Comparison of ENCODE assay signal across 22 cellular contexts in genomic region chr18:52156166-52156565, GRCh38.
DNase-seq lines count a peak whose midpoint lies in the region; ATAC-seq, FAIRE-seq and TF ChIP-seq lines count a peak whose summit lies in the region.
"Had no signal": no experiment of that assay in that cellular context is flagged by ENCODE, and none has a peak within 500 bp of the region (broad histone marks: within the 10 kb centered on the region; RNA-seq: fewer than 3 reads in every experiment).

No MANE protein-coding gene starts in this region.

- no peaks in the 10 kb centered on the region for H3K9me1 ChIP-seq in keratinocyte (ENCODE audit: control insufficient read depth, extremely low read depth, insufficient read depth, low read length)

- TF ChIP-seq POLR2A in breast epithelium (IDR thresholded peaks at IDR 0.05), result no peak

- H3K27me3 ChIP-seq in mammary epithelial cell (ENCODE audit: insufficient read depth, low read length), result no peaks in the 10 kb centered on the region
- no peaks in the 10 kb centered on the region for H3K27me3 ChIP-seq in breast epithelium
- no peaks in the 10 kb centered on the region for H3K27me3 ChIP-seq in RWPE2 (ENCODE audit: insufficient read depth, poor library complexity, severe bottlenecking)
- no peaks in the 10 kb centered on the region for H3K27me3 ChIP-seq in keratinocyte (ENCODE audit: control insufficient read depth, extremely low read depth, insufficient read depth, low read length)
- H3K27me3 ChIP-seq: BLaER1 had no signal

- ATAC-seq in RWPE2 (ENCODE audit: low read depth) (peak; percentile 35; the same call in 2 of the 3 replicates), HG02938 (IDR thresholded peaks at IDR 0.05; ENCODE audit: unreplicated experiment) (no peak)
- ATAC-seq: CD8-positive, alpha-beta T cell; GM23338; HCT116 had no signal

- intact Hi-C loops in mammary epithelial cell (cut with micrococcal nuclease) (no loop called here), breast epithelium (cut with DNase I; ENCODE audit: low total_unique reads) (no loop called here)

- DNase-seq in mammary epithelial cell, result no peak
- DNase-seq in breast epithelium (ENCODE audit: low spot score in 2 of 2), result no peak
- no peak for DNase-seq in RWPE2 (ENCODE audit: low spot score)
- DNase-seq in keratinocyte (ENCODE audit: low read depth, low spot score), result no peak
- no peak for DNase-seq in HPDE6-E6E7 (ENCODE audit: extremely low spot score)
- no peak for DNase-seq in activated CD4-positive, alpha-beta T cell treated with anti-CD3 and anti-CD28 coated beads for 4 hours
- DNase-seq in anterior cingulate cortex (lab: John Stamatoyannopoulos, UW), result no peak
- DNase-seq: Caco-2; CD4-positive, CD25-positive, alpha-beta regulatory T cell; CD8-positive, alpha-beta T cell; DMS153; DND-41; H9 had no signal

- H3K4me3 ChIP-seq in mammary epithelial cell (replicated peaks in 1 of 3; ENCODE audit: insufficient read depth in 1 of 3, low read depth in 2 of 3, low read length in 3 of 3) (no peak overlapping the region), breast epithelium (no peak overlapping the region), RWPE2 (ENCODE audit: severe bottlenecking) (no peak overlapping the region), keratinocyte (ENCODE audit: control insufficient read depth in 2 of 3, extremely low read depth in 1 of 3, insufficient read depth in 2 of 3, low read depth in 1 of 3, low read length in 3 of 3) (no peak overlapping the region)
- H3K4me3 ChIP-seq: BLaER1, GM23338 had no signal

- no peak for FAIRE-seq in keratinocyte (lab: Jason Lieb, UNC)
- FAIRE-seq: A204.1, G401.6, GM12892 had no signal

- H3K36me3 ChIP-seq in mammary epithelial cell (ENCODE audit: insufficient read depth, low read length) (no peaks in the 10 kb centered on the region), breast epithelium (no peaks in the 10 kb centered on the region), RWPE2 (ENCODE audit: low read depth) (no peaks in the 10 kb centered on the region), keratinocyte (ENCODE audit: control insufficient read depth in 2 of 2, extremely low read depth in 1 of 2, insufficient read depth in 2 of 2, low read length in 2 of 2) (no peaks in the 10 kb centered on the region)
- H3K36me3 ChIP-seq: BLaER1 had no signal

- H3K4me2 ChIP-seq in mammary epithelial cell (ENCODE audit: insufficient read depth, low read depth, low read length) (peak overlapping the region; percentile 22), keratinocyte (ENCODE audit: control insufficient read depth, extremely low read depth, insufficient read depth, low read depth, low read length) (no peak overlapping the region)
- H3K4me2 ChIP-seq: BLaER1, GM23338 had no signal

- dilution Hi-C loops in mammary epithelial cell (cut with HindIII; ENCODE audit: low sequenced_read_pairs) (no loop called here), keratinocyte (cut with MboI; ENCODE audit: extremely low pct_ligation_motif_present, low sequenced_read_pairs) (no loop called here)

- in situ Hi-C loops in mammary epithelial cell (cut with MboI; ENCODE audit: low sequenced_read_pairs in 2 of 2), result no loop called here

- H3K79me2 ChIP-seq in mammary epithelial cell (ENCODE audit: insufficient read depth, low read length) (no peaks in the 10 kb centered on the region), keratinocyte (ENCODE audit: control insufficient read depth, insufficient read depth, low read length) (no peaks in the 10 kb centered on the region)

- peaks cover 19% of the 10 kb centered on the region for H3K4me1 ChIP-seq in mammary epithelial cell (ENCODE audit: insufficient read depth, low read length)
- no peaks in the 10 kb centered on the region for H3K4me1 ChIP-seq in breast epithelium
- peaks cover 21% of the 10 kb centered on the region for H3K4me1 ChIP-seq in RWPE2 (ENCODE audit: insufficient read depth, poor library complexity, severe bottlenecking)
- peaks cover 12% of the 10 kb centered on the region for H3K4me1 ChIP-seq in keratinocyte (ENCODE audit: control insufficient read depth, extremely low read depth, insufficient read depth, low read length)

- H4K20me1 ChIP-seq in mammary epithelial cell (ENCODE audit: insufficient read depth, low read length) (no peaks in the 10 kb centered on the region), keratinocyte (ENCODE audit: control insufficient read depth, extremely low read depth, insufficient read depth, low read length) (no peaks in the 10 kb centered on the region)
- H4K20me1 ChIP-seq: BLaER1 had no signal

- no TSS peak for BruUV-seq in mammary epithelial cell (replicated peaks; lab: Mats Ljungman, UMichigan)

- TF ChIP-seq CTCF in mammary epithelial cell (conservative IDR thresholded peaks at IDR 0.05 in 1 of 2, IDR thresholded peaks at IDR 0.05 in 1 of 2; ENCODE audit: extremely low read depth in 1 of 2, insufficient read depth in 1 of 2, low read depth in 1 of 2, low read length in 2 of 2) (no peak), breast epithelium (IDR thresholded peaks at IDR 0.05) (no peak), RWPE2 (IDR thresholded peaks at IDR 0.05; ENCODE audit: poor library complexity, severe bottlenecking) (no peak), keratinocyte (optimal IDR thresholded peaks at IDR 0.05 in 1 of 3, IDR thresholded peaks at IDR 0.05 in 1 of 3, conservative IDR thresholded peaks at IDR 0.05 in 1 of 3; ENCODE audit: extremely low read depth in 1 of 3, insufficient read depth in 2 of 3, low read length in 3 of 3) (no peak)

- H2AFZ ChIP-seq in mammary epithelial cell (ENCODE audit: low read depth, low read length) (peak overlapping the region; percentile 55), keratinocyte (ENCODE audit: control insufficient read depth, low read length) (peak overlapping the region; percentile 46)
- H2AFZ ChIP-seq: GM23338 had no signal

- H3K9me3 ChIP-seq in mammary epithelial cell (replicated peaks; ENCODE audit: insufficient read depth, low read length) (no peaks in the 10 kb centered on the region), breast epithelium (no peaks in the 10 kb centered on the region), RWPE2 (ENCODE audit: severe bottlenecking) (no peaks in the 10 kb centered on the region), keratinocyte (ENCODE audit: control insufficient read depth, low read depth, low read length) (no peaks in the 10 kb centered on the region)
- H3K9me3 ChIP-seq: BLaER1, Caco-2 had no signal

- H3K27ac ChIP-seq in mammary epithelial cell (ENCODE audit: insufficient read depth, low read depth, low read length) (no peak overlapping the region), breast epithelium (no peak overlapping the region), RWPE2 (ENCODE audit: poor library complexity, severe bottlenecking) (no peak overlapping the region), keratinocyte (ENCODE audit: control insufficient read depth, insufficient read depth, low read length) (no peak overlapping the region)
- H3K27ac ChIP-seq: 22Rv1, BLaER1, C4-2B had no signal

- CTCF ChIA-PET in mammary epithelial cell (lab: Charles Lee; ENCODE audit: low non-redundant PET), result no interaction called here

- H3K9ac ChIP-seq in mammary epithelial cell (ENCODE audit: insufficient read depth, low read length) (no peak overlapping the region), keratinocyte (ENCODE audit: control insufficient read depth, extremely low read depth, insufficient read depth, low read length) (no peak overlapping the region)
- H3K9ac ChIP-seq: BLaER1 had no signal
